ENCODE assay signal across 20 cellular contexts in the genomic region with DNA sequence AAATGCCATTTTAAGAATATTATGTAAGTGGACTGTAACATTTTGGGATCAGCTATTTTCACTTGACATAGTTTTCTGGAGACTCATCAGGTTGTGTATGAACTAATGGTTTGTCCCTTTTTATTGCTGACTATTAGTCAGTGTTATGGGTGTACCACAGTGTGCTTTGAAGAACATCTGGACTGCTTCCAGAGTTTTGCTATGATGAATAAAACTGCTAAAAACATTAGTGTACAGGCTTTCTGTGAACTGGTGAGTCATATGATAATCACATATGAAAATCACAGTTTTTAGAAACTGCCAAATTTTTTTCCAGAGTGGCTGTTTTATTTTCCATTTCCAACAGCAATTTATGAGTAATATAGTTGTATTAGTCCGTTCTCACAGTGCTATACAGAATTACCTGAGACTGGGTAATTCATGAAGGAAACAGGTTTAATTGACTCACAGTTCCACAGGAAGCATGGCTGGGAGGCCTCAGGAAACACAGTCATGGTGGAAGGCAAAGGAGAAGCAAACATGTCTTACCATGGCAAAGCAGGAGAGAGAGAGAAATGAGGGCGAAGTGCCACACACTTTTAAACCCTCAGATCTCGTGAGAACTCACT.
A peak's percentile ranks its signal among the peaks of the same experiment; 100 is the strongest.
DNase-seq lines count a peak whose midpoint lies in the region; ATAC-seq and TF ChIP-seq lines count a peak whose summit lies in the region.
"Had no signal": no experiment of that assay in that cellular context is flagged by ENCODE, and none has a peak within 500 bp of the region (broad histone marks: within the 10 kb centered on the region; RNA-seq: fewer than 3 reads in every experiment).

No MANE protein-coding gene starts in this region.

- H3K4me1 ChIP-seq in PC-3 (ENCODE audit: insufficient read depth, low read length) = peaks cover 4% of the 10 kb centered on the region; the same call in 1 of the 2 replicates
- no peaks in the 10 kb centered on the region for H3K4me1 ChIP-seq in transverse colon
- H3K4me1 ChIP-seq: pancreas had no signal

- H3K27ac ChIP-seq in PC-3 (ENCODE audit: low read length) = peak overlapping the region; percentile 72
- peak overlapping the region; percentile 79 for H3K27ac ChIP-seq in epithelial cell of prostate
- no peak overlapping the region for H3K27ac ChIP-seq in caudate nucleus (ENCODE audit: low read depth, low read length)
- no peak overlapping the region for H3K27ac ChIP-seq in transverse colon
- H3K27ac ChIP-seq: pancreas had no signal

- no peak for TF ChIP-seq CTCF in PC-3 (conservative IDR thresholded peaks at IDR 0.05; ENCODE audit: low read depth, low read length)
- no peak for TF ChIP-seq CTCF in transverse colon (IDR thresholded peaks at IDR 0.05)

- DNase-seq in EH (ENCODE audit: low read depth) (peak; percentile 1), PC-3 (peak; percentile 81), epithelial cell of prostate (ENCODE audit: low read depth, low spot score) (peak; percentile 89), middle frontal gyrus (ENCODE audit: extremely low spot score, low spot score) (peak; percentile 6), caudate nucleus (lab: John Stamatoyannopoulos, UW) (no peak), transverse colon (no peak)
- no peak for DNase-seq in activated CD4-positive, alpha-beta T cell treated with anti-CD3 and anti-CD28 coated beads, Interleukin-2, amount 10 ng/mL, durations not matched to agents 24 days and 14 days
- DNase-seq in activated CD4-positive, alpha-beta T cell treated with anti-CD3 and anti-CD28 coated beads for 48 hours = no peak
- DNase-seq: activated CD4-positive, alpha-beta T cell treated with anti-CD3 and anti-CD28 coated beads, Interleukin-2, amount 50 U/mL, for 48 hours; activated naive CD8-positive, alpha-beta T cell treated with anti-CD3 and anti-CD28 coated beads, Interleukin-2, amount 50 U/mL, for 24 hours; CD8-positive, alpha-beta memory T cell; H9; left cardiac atrium; NK-92 treated with Interleukin-12 subunit alpha and Interleukin-12 subunit beta, amount 100 ng/mL, for 24 hours; pancreas; small intestine; trophoblast cell had no signal

- WGBS in transverse colon (ENCODE audit: low coverage in 1 of 2), 2 donors = 69 to 73% methylated on average over 3 of the region's 3 CpGs

- no peaks in the 10 kb centered on the region for H3K9me3 ChIP-seq in PC-3 (ENCODE audit: low read length)
- no peaks in the 10 kb centered on the region for H3K9me3 ChIP-seq in transverse colon
- H3K9me3 ChIP-seq: pancreas had no signal

- no peaks in the 10 kb centered on the region for H3K79me2 ChIP-seq in PC-3 (ENCODE audit: low read length)

- no peak for TF ChIP-seq POLR2A in transverse colon (IDR thresholded peaks at IDR 0.05)

- ATAC-seq in PC-3 = peak; percentile 97
- ATAC-seq: activated naive CD8-positive, alpha-beta T cell treated with anti-CD3 and anti-CD28 coated beads, Interleukin-2, amount 50 U/mL, for 24 hours; GM12878; HepG2; stimulated activated effector memory CD8-positive, alpha-beta T cell treated with anti-CD3 and anti-CD28 coated beads, Interleukin-12 subunit alpha, Interleukin-12 subunit beta, amount 100 ng/mL, for 72 hours had no signal

- H2AFZ ChIP-seq in PC-3 (ENCODE audit: low read length) = no peak overlapping the region

- H3K9me2 ChIP-seq in PC-3 (replicated peaks; ENCODE audit: low read length) = no peaks in the 10 kb centered on the region

- POLR2A ChIA-PET in PC-3 (lab: Charles Lee; ENCODE audit: unreplicated experiment) = no interaction called here

- intact Hi-C loops in PC-3 (cut with micrococcal nuclease) = loop anchor here (5.0 kb wide), 1 partner anchor 599 kb away; no protein-coding TSS in a partner anchor
- intact Hi-C loops in activated CD4-positive, alpha-beta T cell treated with anti-CD3 and anti-CD28 coated beads, Interleukin-2, amount 10 ng/mL, durations not matched to agents 24 days and 14 days (cut with micrococcal nuclease) = no loop called here
- intact Hi-C loops in transverse colon (cut with DNase I; ENCODE audit: low total_unique reads) = no loop called here

- BruUV-seq in PC-3 (replicated peaks; lab: Mats Ljungman, UMichigan) = no TSS peak

- H3K36me3 ChIP-seq in PC-3 (ENCODE audit: low read depth, low read length) = no peaks in the 10 kb centered on the region
- H3K36me3 ChIP-seq in transverse colon = no peaks in the 10 kb centered on the region
- H3K36me3 ChIP-seq: pancreas had no signal

- peaks cover 4% of the 10 kb centered on the region for H3K9me3 Mint-ChIP-seq in activated CD4-positive, alpha-beta T cell treated with anti-CD3 and anti-CD28 coated beads, Interleukin-2, amount 10 ng/mL, durations not matched to agents 24 days and 14 days
- H3K9me3 Mint-ChIP-seq: H9 had no signal

- no peaks in the 10 kb centered on the region for H3F3A ChIP-seq in PC-3 (ENCODE audit: low read length, unreplicated experiment)

- no peak overlapping the region for H3K4me3 Mint-ChIP-seq in activated CD4-positive, alpha-beta T cell treated with anti-CD3 and anti-CD28 coated beads, Interleukin-2, amount 10 ng/mL, durations not matched to agents 24 days and 14 days
- H3K4me3 Mint-ChIP-seq: activated naive CD8-positive, alpha-beta T cell treated with anti-CD3 and anti-CD28 coated beads, Interleukin-2, amount 50 U/mL, for 24 hours; CD8-positive, alpha-beta memory T cell; H9; stimulated activated effector memory CD8-positive, alpha-beta T cell treated with anti-CD3 and anti-CD28 coated beads, Interleukin-12 subunit alpha, Interleukin-12 subunit beta, amount 100 ng/mL, for 72 hours had no signal

- H3K27ac Mint-ChIP-seq in activated CD4-positive, alpha-beta T cell treated with anti-CD3 and anti-CD28 coated beads, Interleukin-2, amount 10 ng/mL, durations not matched to agents 24 days and 14 days = no peak overlapping the region
- H3K27ac Mint-ChIP-seq: activated naive CD8-positive, alpha-beta T cell treated with anti-CD3 and anti-CD28 coated beads, Interleukin-2, amount 50 U/mL, for 24 hours; H9; stimulated activated effector memory CD8-positive, alpha-beta T cell treated with anti-CD3 and anti-CD28 coated beads, Interleukin-12 subunit alpha, Interleukin-12 subunit beta, amount 100 ng/mL, for 72 hours had no signal

- TF ChIP-seq EP300 in transverse colon (IDR thresholded peaks at IDR 0.05; ENCODE audit: low read depth) = no peak

- H3K4me2 ChIP-seq in PC-3 (ENCODE audit: low read length) = no peak overlapping the region

- CTCF ChIA-PET in PC-3 (lab: Charles Lee) = no interaction called here

- in situ Hi-C loops in transverse colon (cut with MboI; ENCODE audit: low pct_ligation_motif_present in 1 of 4, low pct_unique_long_range_greater_than_20kb in 1 of 4, low sequenced_read_pairs in 3 of 4) = no loop called here

- H3K9ac ChIP-seq in PC-3 (ENCODE audit: low read length) = no peak overlapping the region

- H3K4me3 ChIP-seq in PC-3 (ENCODE audit: low read length) (no peak overlapping the region), transverse colon (no peak overlapping the region)
- H3K4me3 ChIP-seq: GM12878, pancreas had no signal

- no peaks in the 10 kb centered on the region for H4K20me1 ChIP-seq in PC-3 (ENCODE audit: low read length)

- no peaks in the 10 kb centered on the region for H3K36me3 Mint-ChIP-seq in activated CD4-positive, alpha-beta T cell treated with anti-CD3 and anti-CD28 coated beads, Interleukin-2, amount 10 ng/mL, durations not matched to agents 24 days and 14 days (ENCODE audit: low read depth)
- H3K36me3 Mint-ChIP-seq: CD8-positive, alpha-beta memory T cell; stimulated activated effector memory CD8-positive, alpha-beta T cell treated with anti-CD3 and anti-CD28 coated beads, Interleukin-12 subunit alpha, Interleukin-12 subunit beta, amount 100 ng/mL, for 72 hours had no signal

- H3K27me3 ChIP-seq in PC-3 (ENCODE audit: low read length) = no peaks in the 10 kb centered on the region
- no peaks in the 10 kb centered on the region for H3K27me3 ChIP-seq in transverse colon
- H3K27me3 ChIP-seq: pancreas had no signal

- no peaks in the 10 kb centered on the region for H3K27me3 Mint-ChIP-seq in activated CD4-positive, alpha-beta T cell treated with anti-CD3 and anti-CD28 coated beads, Interleukin-2, amount 10 ng/mL, durations not matched to agents 24 days and 14 days
- H3K27me3 Mint-ChIP-seq: activated naive CD8-positive, alpha-beta T cell treated with anti-CD3 and anti-CD28 coated beads, Interleukin-2, amount 50 U/mL, for 24 hours; CD8-positive, alpha-beta memory T cell had no signal

- H3K4me1 Mint-ChIP-seq in activated CD4-positive, alpha-beta T cell treated with anti-CD3 and anti-CD28 coated beads, Interleukin-2, amount 10 ng/mL, durations not matched to agents 24 days and 14 days = no peaks in the 10 kb centered on the region
- H3K4me1 Mint-ChIP-seq: activated naive CD8-positive, alpha-beta T cell treated with anti-CD3 and anti-CD28 coated beads, Interleukin-2, amount 50 U/mL, for 24 hours; CD8-positive, alpha-beta memory T cell; H9; stimulated activated effector memory CD8-positive, alpha-beta T cell treated with anti-CD3 and anti-CD28 coated beads, Interleukin-12 subunit alpha, Interleukin-12 subunit beta, amount 100 ng/mL, for 72 hours had no signal

Comparison
In these comparisons a context has a peak if more than half of its experiments do, and no peak if none do; other contexts are left out.
1. DNase-seq: peak in EH (single experiment), PC-3 (single experiment), epithelial cell of prostate (single experiment) and middle frontal gyrus (single experiment); none in caudate nucleus (0 of 61), activated CD4-positive, alpha-beta T cell treated with anti-CD3 and anti-CD28 coated beads, Interleukin-2, amount 10 ng/mL, durations not matched to agents 24 days and 14 days (single experiment), activated CD4-positive, alpha-beta T cell treated with anti-CD3 and anti-CD28 coated beads for 48 hours (single experiment) and transverse colon (single experiment).
2. H3K27ac ChIP-seq: peak in PC-3 (single experiment) and epithelial cell of prostate (single experiment); none in caudate nucleus (single experiment) and transverse colon (0 of 4).